ENCODE assay signal across 16 cellular contexts in genomic region chr12:14261861-14262260, GRCh38.
DNase-seq lines count a peak whose midpoint lies in the region; ATAC-seq and TF ChIP-seq lines count a peak whose summit lies in the region.
"Had no signal": no experiment of that assay in that cellular context is flagged by ENCODE, and none has a peak within 500 bp of the region (broad histone marks: within the 10 kb centered on the region; RNA-seq: fewer than 3 reads in every experiment).

No MANE protein-coding gene starts in this region.

- no peak overlapping the region for H3K4ac ChIP-seq in mesendoderm (ENCODE audit: low read depth, low read length)

- H3K4me1 Mint-ChIP-seq in activated naive CD4-positive, alpha-beta T cell treated with anti-CD3 and anti-CD28 coated beads, Interleukin-2, amount 50 U/mL, for 24 hours = peaks cover 38% of the 10 kb centered on the region
- peaks cover 30% of the 10 kb centered on the region for H3K4me1 Mint-ChIP-seq in activated naive CD4-positive, alpha-beta T cell treated with anti-CD3 and anti-CD28 coated beads, Interleukin-2, amount 10 ng/mL, durations not matched to agents 7 days and 5 days

- H2AK5ac ChIP-seq in mesendoderm (ENCODE audit: low read length) = no peak overlapping the region

- TF ChIP-seq CTCF in ascending aorta (IDR thresholded peaks at IDR 0.05) (no peak), suprapubic skin (IDR thresholded peaks at IDR 0.05) (no peak)

- H2BK120ac ChIP-seq in mesendoderm (ENCODE audit: low read depth, low read length) = peak overlapping the region; percentile 52

- H4K8ac ChIP-seq in mesendoderm (ENCODE audit: low read depth, low read length) = no peak overlapping the region

- CTCF ChIA-PET in activated naive CD4-positive, alpha-beta T cell treated with anti-CD3 and anti-CD28 coated beads, Interleukin-2, amount 10 ng/mL, durations not matched to agents 7 days and 5 days (lab: Charles Lee) = interaction anchor here (1.0 to 1.7 kb wide), 3 partner anchors 11 to 104 kb away, joined by 3 to 6 read pairs (median 5); partner anchors contain the start of gene ATF7IP

- H3K36me3 ChIP-seq in ascending aorta = no peaks in the 10 kb centered on the region
- no peaks in the 10 kb centered on the region for H3K36me3 ChIP-seq in mesendoderm (ENCODE audit: control insufficient read depth, insufficient read depth, low read length)
- no peaks in the 10 kb centered on the region for H3K36me3 ChIP-seq in suprapubic skin

- H3K27ac Mint-ChIP-seq in activated naive CD4-positive, alpha-beta T cell treated with anti-CD3 and anti-CD28 coated beads, Interleukin-2, amount 50 U/mL, for 24 hours = peak overlapping the region; percentile 18
- no peak overlapping the region for H3K27ac Mint-ChIP-seq in activated naive CD4-positive, alpha-beta T cell treated with anti-CD3 and anti-CD28 coated beads, Interleukin-2, amount 10 ng/mL, durations not matched to agents 7 days and 5 days
- H3K27ac Mint-ChIP-seq: activated CD4-positive, alpha-beta memory T cell treated with anti-CD3 and anti-CD28 coated beads, Interleukin-2, amount 10 ng/mL, durations not matched to agents 7 days and 5 days had no signal

- H2BK15ac ChIP-seq in mesendoderm (replicated peaks; ENCODE audit: low read depth) = peak overlapping the region; percentile 86

- ATAC-seq in HG02884 (IDR thresholded peaks at IDR 0.05; ENCODE audit: unreplicated experiment) (no peak), GM21786 (IDR thresholded peaks at IDR 0.05; ENCODE audit: unreplicated experiment) (no peak)

- no peaks in the 10 kb centered on the region for H3K79me1 ChIP-seq in mesendoderm (ENCODE audit: low read length)

- H3K56ac ChIP-seq in mesendoderm (ENCODE audit: low read length) = no peak overlapping the region

- peaks cover 2% of the 10 kb centered on the region for H3K36me3 Mint-ChIP-seq in activated naive CD4-positive, alpha-beta T cell treated with anti-CD3 and anti-CD28 coated beads, Interleukin-2, amount 50 U/mL, for 24 hours
- H3K36me3 Mint-ChIP-seq in activated naive CD4-positive, alpha-beta T cell treated with anti-CD3 and anti-CD28 coated beads, Interleukin-2, amount 10 ng/mL, durations not matched to agents 7 days and 5 days = peaks cover 22% of the 10 kb centered on the region
- H3K36me3 Mint-ChIP-seq: CD4-positive, CD25-positive, alpha-beta regulatory T cell; immature natural killer cell had no signal

- no peak overlapping the region for H3K4me2 ChIP-seq in mesendoderm (ENCODE audit: low read length)

- no peak for DNase-seq in activated naive CD4-positive, alpha-beta T cell treated with anti-CD3 and anti-CD28 coated beads, Interleukin-2, amount 10 ng/mL, durations not matched to agents 7 days and 5 days
- DNase-seq in ascending aorta (ENCODE audit: low spot score in 2 of 2) = no peak
- DNase-seq in mesendoderm = no peak
- DNase-seq in suprapubic skin (ENCODE audit: low spot score in 2 of 2) = no peak
- no peak for DNase-seq in glomerular visceral epithelial cell (ENCODE audit: extremely low spot score)
- DNase-seq: activated CD4-positive, alpha-beta memory T cell treated with anti-CD3 and anti-CD28 coated beads, Interleukin-2, amount 10 ng/mL, durations not matched to agents 7 days and 5 days; anterior cingulate cortex; CD4-positive, CD25-positive, alpha-beta regulatory T cell; cortex of kidney; immature natural killer cell; midbrain; NCI-H1048; NCI-H82 had no signal

- peaks cover 12 to 29% of the 10 kb centered on the region in 2 donors for H3K4me1 ChIP-seq in ascending aorta
- peaks cover 15% of the 10 kb centered on the region for H3K4me1 ChIP-seq in mesendoderm (ENCODE audit: control insufficient read depth, low read depth, low read length)
- peaks cover 49% of the 10 kb centered on the region for H3K4me1 ChIP-seq in suprapubic skin

- H3K18ac ChIP-seq in mesendoderm (ENCODE audit: low read length) = no peak overlapping the region

- WGBS in mesendoderm (ENCODE audit: extremely low coverage, insufficient coverage, low lambda C conversion rate) = no CpG with 5 or more reads among the region's 2 CpGs
- 91% methylated on average over 2 of the region's 2 CpGs for WGBS in suprapubic skin

- H4K5ac ChIP-seq in mesendoderm (ENCODE audit: low read length) = no peak overlapping the region

- TF ChIP-seq EP300 in suprapubic skin (IDR thresholded peaks at IDR 0.05) = no peak

- TF ChIP-seq POLR2A in suprapubic skin (IDR thresholded peaks at IDR 0.05) = no peak

- no peaks in the 10 kb centered on the region for H3K79me2 ChIP-seq in mesendoderm (ENCODE audit: control insufficient read depth, insufficient read depth, low read length)

- H3K9ac ChIP-seq in mesendoderm (ENCODE audit: low read length) = no peak overlapping the region

- H3K9me3 ChIP-seq in ascending aorta = peaks cover 6 to 12% of the 10 kb centered on the region in 2 donors
- H3K9me3 ChIP-seq in suprapubic skin = no peaks in the 10 kb centered on the region

- H3K4me3 Mint-ChIP-seq in activated naive CD4-positive, alpha-beta T cell treated with anti-CD3 and anti-CD28 coated beads, Interleukin-2, amount 50 U/mL, for 24 hours = no peak overlapping the region
- H3K4me3 Mint-ChIP-seq in activated naive CD4-positive, alpha-beta T cell treated with anti-CD3 and anti-CD28 coated beads, Interleukin-2, amount 10 ng/mL, durations not matched to agents 7 days and 5 days = no peak overlapping the region
- H3K4me3 Mint-ChIP-seq: activated CD4-positive, alpha-beta memory T cell treated with anti-CD3 and anti-CD28 coated beads, Interleukin-2, amount 10 ng/mL, durations not matched to agents 7 days and 5 days; CD4-positive, CD25-positive, alpha-beta regulatory T cell; immature natural killer cell had no signal

- H3K23ac ChIP-seq in mesendoderm (ENCODE audit: low read length) = no peak overlapping the region

- H3K4me3 ChIP-seq in ascending aorta (no peak overlapping the region), mesendoderm (ENCODE audit: low read length) (no peak overlapping the region), suprapubic skin (no peak overlapping the region)

- H3K27ac ChIP-seq in ascending aorta (peak overlapping the region; percentile 52 to 85), mesendoderm (ENCODE audit: low read depth, low read length) (no peak overlapping the region), suprapubic skin (peak overlapping the region; percentile 31)

- H3K9me3 Mint-ChIP-seq in activated naive CD4-positive, alpha-beta T cell treated with anti-CD3 and anti-CD28 coated beads, Interleukin-2, amount 50 U/mL, for 24 hours = peaks cover 4% of the 10 kb centered on the region
- H3K9me3 Mint-ChIP-seq in activated naive CD4-positive, alpha-beta T cell treated with anti-CD3 and anti-CD28 coated beads, Interleukin-2, amount 10 ng/mL, durations not matched to agents 7 days and 5 days = peaks cover 22% of the 10 kb centered on the region

- H2BK5ac ChIP-seq in mesendoderm (ENCODE audit: low read length) = no peak overlapping the region

- no peaks in the 10 kb centered on the region for H3K27me3 Mint-ChIP-seq in activated naive CD4-positive, alpha-beta T cell treated with anti-CD3 and anti-CD28 coated beads, Interleukin-2, amount 50 U/mL, for 24 hours
- no peaks in the 10 kb centered on the region for H3K27me3 Mint-ChIP-seq in activated naive CD4-positive, alpha-beta T cell treated with anti-CD3 and anti-CD28 coated beads, Interleukin-2, amount 10 ng/mL, durations not matched to agents 7 days and 5 days
- H3K27me3 Mint-ChIP-seq: activated CD4-positive, alpha-beta memory T cell treated with anti-CD3 and anti-CD28 coated beads, Interleukin-2, amount 10 ng/mL, durations not matched to agents 7 days and 5 days; CD4-positive, CD25-positive, alpha-beta regulatory T cell had no signal

- H3K27me3 ChIP-seq in ascending aorta = no peaks in the 10 kb centered on the region
- H3K27me3 ChIP-seq in mesendoderm (ENCODE audit: insufficient read depth, low read length, poor library complexity) = no peaks in the 10 kb centered on the region
- H3K27me3 ChIP-seq in suprapubic skin = no peaks in the 10 kb centered on the region

- intact Hi-C loops in ascending aorta (cut with DNase I) = no loop called here
